Comparison of ENCODE assay signal across 9 cellular contexts in genomic region chr12:48980953-48981756, GRCh38. TPM values are rescaled to one million over a fixed set of nuclear protein-coding genes. Genes with fewer than 3 reads are reported as not detected.
DNase-seq lines count a peak whose midpoint lies in the region; ATAC-seq and TF ChIP-seq lines count a peak whose summit lies in the region.
"Had no signal": no experiment of that assay in that cellular context is flagged by ENCODE, and none has a peak within 500 bp of the region (broad histone marks: within the 10 kb centered on the region; RNA-seq: fewer than 3 reads in every experiment).

No MANE protein-coding gene starts in this region.

- H3K4me1 Mint-ChIP-seq in T-helper 1 cell treated with Interleukin-12 subunit alpha and Interleukin-12 subunit beta and Interleukin-4 antibody, amounts not matched to agents 30 μg/mL and 1 μg/mL, for 36 hours (ENCODE audit: low read depth) = peaks cover 44% of the 10 kb centered on the region
- peaks cover 43 to 44% of the 10 kb centered on the region in 2 donors for H3K4me1 Mint-ChIP-seq in natural killer cell treated with Interleukin-12 subunit alpha and Interleukin-12 subunit beta and Interleukin-15 and Interleukin-18, amount 100 ng/mL, for 72 hours (ENCODE audit: low read depth in 2 of 2)

- H3K36me3 Mint-ChIP-seq in T-helper 1 cell treated with Interleukin-12 subunit alpha and Interleukin-12 subunit beta and Interleukin-4 antibody, amounts not matched to agents 30 μg/mL and 1 μg/mL, for 36 hours (ENCODE audit: low read depth) = no peaks in the 10 kb centered on the region
- H3K36me3 Mint-ChIP-seq in natural killer cell treated with Interleukin-12 subunit alpha and Interleukin-12 subunit beta and Interleukin-15 and Interleukin-18, amount 100 ng/mL, for 72 hours = no peaks in the 10 kb centered on the region

- H3K27me3 ChIP-seq in duodenal mucosa (ENCODE audit: control insufficient read depth in 1 of 2, insufficient read depth in 2 of 2, low read length in 2 of 2) = peaks cover 76 to 82% of the 10 kb centered on the region in 2 donors

- no peak overlapping the region for H3K27ac ChIP-seq in duodenal mucosa (ENCODE audit: low read depth, low read length)

- H3K9me3 Mint-ChIP-seq in T-helper 1 cell treated with Interleukin-12 subunit alpha and Interleukin-12 subunit beta and Interleukin-4 antibody, amounts not matched to agents 30 μg/mL and 1 μg/mL, for 36 hours = no peaks in the 10 kb centered on the region
- H3K9me3 Mint-ChIP-seq in natural killer cell treated with Interleukin-12 subunit alpha and Interleukin-12 subunit beta and Interleukin-15 and Interleukin-18, amount 100 ng/mL, for 72 hours = no peaks in the 10 kb centered on the region

- H3K4me3 ChIP-seq in duodenal mucosa (ENCODE audit: low read depth in 1 of 2, low read length in 2 of 2) = peak overlapping the region; percentile 62 to 65

- peaks cover 38 to 46% of the 10 kb centered on the region in 2 donors for H3K4me1 ChIP-seq in duodenal mucosa (ENCODE audit: control insufficient read depth in 1 of 2, insufficient read depth in 2 of 2, low read length in 2 of 2)

- peak overlapping the region; percentile 70 for H3K27ac Mint-ChIP-seq in T-helper 1 cell treated with Interleukin-12 subunit alpha and Interleukin-12 subunit beta and Interleukin-4 antibody, amounts not matched to agents 30 μg/mL and 1 μg/mL, for 36 hours
- H3K27ac Mint-ChIP-seq in natural killer cell treated with Interleukin-12 subunit alpha and Interleukin-12 subunit beta and Interleukin-15 and Interleukin-18, amount 100 ng/mL, for 72 hours = peak overlapping the region; percentile 34 to 66

- H3K9me3 ChIP-seq in duodenal mucosa (ENCODE audit: control insufficient read depth in 1 of 2, low read length in 2 of 2) = no peaks in the 10 kb centered on the region

- peak; percentile 43 to 59 for ATAC-seq in natural killer cell treated with Interleukin-12 subunit alpha and Interleukin-12 subunit beta and Interleukin-15 and Interleukin-18, amount 100 ng/mL, for 72 hours
- ATAC-seq in HG02938 (IDR thresholded peaks at IDR 0.05; ENCODE audit: unreplicated experiment) (no peak), GM18498 (IDR thresholded peaks at IDR 0.05; ENCODE audit: unreplicated experiment) (no peak)

- peaks cover 96% of the 10 kb centered on the region for H3K27me3 Mint-ChIP-seq in T-helper 1 cell treated with Interleukin-12 subunit alpha and Interleukin-12 subunit beta and Interleukin-4 antibody, amounts not matched to agents 30 μg/mL and 1 μg/mL, for 36 hours (ENCODE audit: low read depth)
- peaks cover 31 to 51% of the 10 kb centered on the region in 2 donors for H3K27me3 Mint-ChIP-seq in natural killer cell treated with Interleukin-12 subunit alpha and Interleukin-12 subunit beta and Interleukin-15 and Interleukin-18, amount 100 ng/mL, for 72 hours

- H3K9ac ChIP-seq in duodenal mucosa (ENCODE audit: low read depth in 1 of 2, low read length in 2 of 2) = peak overlapping the region in 1 of 2 donors; percentile 18

- H3K4me3 Mint-ChIP-seq in T-helper 1 cell treated with Interleukin-12 subunit alpha and Interleukin-12 subunit beta and Interleukin-4 antibody, amounts not matched to agents 30 μg/mL and 1 μg/mL, for 36 hours = peak overlapping the region; percentile 84
- H3K4me3 Mint-ChIP-seq in natural killer cell treated with Interleukin-12 subunit alpha and Interleukin-12 subunit beta and Interleukin-15 and Interleukin-18, amount 100 ng/mL, for 72 hours = peak overlapping the region; percentile 87

- peak; percentile 51 for DNase-seq in GM10266 (ENCODE audit: extremely low spot score)
- peak; percentile 63 for DNase-seq in natural killer cell treated with Interleukin-12 subunit alpha and Interleukin-12 subunit beta and Interleukin-15 and Interleukin-18, amount 100 ng/mL, for 72 hours (ENCODE audit: low spot score)
- DNase-seq in middle frontal gyrus (ENCODE audit: extremely low spot score, low spot score) = no peak
- DNase-seq in NCI-H128 (lab: John Stamatoyannopoulos, UW; ENCODE audit: unreplicated experiment) = no peak

- TF ChIP-seq CTCF in GM10266 (IDR thresholded peaks at IDR 0.05; ENCODE audit: control insufficient read depth, insufficient read depth, low read depth, missing control alignments) = peak; percentile 30

- no peaks in the 10 kb centered on the region for H3K36me3 ChIP-seq in duodenal mucosa (ENCODE audit: control insufficient read depth in 1 of 2, insufficient read depth in 2 of 2, low read length in 2 of 2)

RNA-seq across cellular contexts. Expression of gene WNT1, which starts 3.0 kb away (rescaled TPM):
- not detected for total RNA-seq in natural killer cell treated with Interleukin-12 subunit alpha and Interleukin-12 subunit beta and Interleukin-15 and Interleukin-18, amount 100 ng/mL, for 72 hours
- total RNA-seq: LHCN-M2 had no signal

RNA-seq across cellular contexts. Expression of gene WNT10B, which starts 9.6 kb away (rescaled TPM):
- total RNA-seq in natural killer cell treated with Interleukin-12 subunit alpha and Interleukin-12 subunit beta and Interleukin-15 and Interleukin-18, amount 100 ng/mL, for 72 hours = under 1 TPM in 1 of 2 donors, not detected in 1; 0.50 TPM

RNA-seq across cellular contexts. Expression of gene DDN, which starts 18.0 kb away (rescaled TPM):
- 1 to 10 TPM in 1 of 2 donors, under 1 TPM in 1; 0.48 to 1.1 TPM for total RNA-seq in natural killer cell treated with Interleukin-12 subunit alpha and Interleukin-12 subunit beta and Interleukin-15 and Interleukin-18, amount 100 ng/mL, for 72 hours

RNA-seq across cellular contexts. Expression of gene ARF3, which starts 23.9 kb away (rescaled TPM):
- total RNA-seq in natural killer cell treated with Interleukin-12 subunit alpha and Interleukin-12 subunit beta and Interleukin-15 and Interleukin-18, amount 100 ng/mL, for 72 hours = 100 to 1,000 TPM; 125 to 156 TPM

RNA-seq across cellular contexts. Expression of gene PRKAG1, which starts 37.4 kb away (rescaled TPM):
- 10 to 100 TPM; 63.4 to 70.3 TPM for total RNA-seq in natural killer cell treated with Interleukin-12 subunit alpha and Interleukin-12 subunit beta and Interleukin-15 and Interleukin-18, amount 100 ng/mL, for 72 hours

Comparison
In these comparisons a context has a peak if more than half of its experiments do, and no peak if none do; other contexts are left out.
1. DNase-seq: peak in GM10266 (single experiment) and natural killer cell treated with Interleukin-12 subunit alpha and Interleukin-12 subunit beta and Interleukin-15 and Interleukin-18, amount 100 ng/mL, for 72 hours (single experiment); none in middle frontal gyrus (single experiment) and NCI-H128 (single experiment).
2. ATAC-seq: peak in natural killer cell treated with Interleukin-12 subunit alpha and Interleukin-12 subunit beta and Interleukin-15 and Interleukin-18, amount 100 ng/mL, for 72 hours (2 of 2); none in HG02938 (single experiment) and GM18498 (single experiment).